In genomic region chr1:204581759-204582158, GRCh38 we compare ENCODE assay signal across 25 cellular contexts.
"Had no signal": no experiment of that assay in that cellular context is flagged by ENCODE, and none has a peak within 500 bp of the region (broad histone marks: within the 10 kb centered on the region; RNA-seq: fewer than 3 reads in every experiment).

No MANE protein-coding gene starts in this region.

- H2AFZ ChIP-seq: neural progenitor cell, parathyroid adenoma had no signal

- H3K27ac ChIP-seq: dorsolateral prefrontal cortex, gastrocnemius medialis, lower lobe of right lung, neural progenitor cell, parathyroid adenoma, right lobe of liver, testis, tibial artery had no signal

- H3K27me3 Mint-ChIP-seq: naive thymus-derived CD4-positive, alpha-beta T cell had no signal

- H3K36me3 ChIP-seq: gastrocnemius medialis, lower lobe of right lung, neural progenitor cell, right lobe of liver, tibial artery had no signal

- H3K27ac Mint-ChIP-seq: mesothelial cell of epicardium, nephron, neural progenitor cell, progenitor cell of endocrine pancreas, type B pancreatic cell had no signal

- H3K9me3 ChIP-seq: gastrocnemius medialis, lower lobe of right lung, mucosa of descending colon, right lobe of liver, testis, tibial artery had no signal

- H3K9me3 Mint-ChIP-seq: mesothelial cell of epicardium; naive thymus-derived CD4-positive, alpha-beta T cell; nephron; type B pancreatic cell had no signal

- H3K4me3 ChIP-seq: dorsolateral prefrontal cortex, gastrocnemius medialis, lower lobe of right lung, mucosa of descending colon, neural progenitor cell, right lobe of liver, testis, tibial artery had no signal

- H3K4me3 Mint-ChIP-seq: mesothelial cell of epicardium; naive thymus-derived CD4-positive, alpha-beta T cell; nephron; neural progenitor cell; type B pancreatic cell had no signal

- FAIRE-seq: colon, keratinocyte, small intestine had no signal

- H3K27me3 ChIP-seq: dorsolateral prefrontal cortex, gastrocnemius medialis, neural progenitor cell, right lobe of liver, testis, tibial artery had no signal

- H3K4me1 ChIP-seq: gastrocnemius medialis, parathyroid adenoma, right lobe of liver had no signal

- DNase-seq: dorsolateral prefrontal cortex; effector CD4-positive, alpha-beta T cell; gastrocnemius medialis; head of caudate nucleus; left ventricle myocardium superior; lower lobe of right lung; mucosa of descending colon; naive thymus-derived CD4-positive, alpha-beta T cell; right lobe of liver; small intestine; stimulated activated CD4-positive, alpha-beta T cell treated with anti-CD3 and anti-CD28 coated beads, Interleukin-15, amount 100 ng/mL, for 24 hours; stimulated activated CD4-positive, alpha-beta T cell treated with anti-CD3 and anti-CD28 coated beads, Interleukin-2, amount 100 ng/mL, for 48 hours; stimulated activated CD8-positive, alpha-beta memory T cell treated with anti-CD3 and anti-CD28 coated beads, Interleukin-4, amount 100 ng/mL, for 48 hours; stimulated activated naive CD8-positive, alpha-beta T cell treated with anti-CD3 and anti-CD28 coated beads, Interleukin-15, Interleukin-2, amounts not matched to agents 100 U/mL and 50 U/mL, for 24 hours; substantia nigra; testis; tibial artery had no signal

- ATAC-seq: gastrocnemius medialis; left ventricle myocardium superior; lower lobe of right lung; mucosa of descending colon; naive thymus-derived CD4-positive, alpha-beta T cell; right lobe of liver; stimulated activated naive CD8-positive, alpha-beta T cell treated with anti-CD3 and anti-CD28 coated beads, Interleukin-15, Interleukin-2, amounts not matched to agents 100 U/mL and 50 U/mL, for 24 hours had no signal

- H3K4me2 ChIP-seq: neural progenitor cell had no signal

- H3K79me2 ChIP-seq: parathyroid adenoma had no signal

- H3K9ac ChIP-seq: neural progenitor cell, parathyroid adenoma had no signal

- H3K36me3 Mint-ChIP-seq: mesothelial cell of epicardium, neural progenitor cell, type B pancreatic cell had no signal
